Comparison of ENCODE assay signal across 8 cellular contexts in the genomic region with DNA sequence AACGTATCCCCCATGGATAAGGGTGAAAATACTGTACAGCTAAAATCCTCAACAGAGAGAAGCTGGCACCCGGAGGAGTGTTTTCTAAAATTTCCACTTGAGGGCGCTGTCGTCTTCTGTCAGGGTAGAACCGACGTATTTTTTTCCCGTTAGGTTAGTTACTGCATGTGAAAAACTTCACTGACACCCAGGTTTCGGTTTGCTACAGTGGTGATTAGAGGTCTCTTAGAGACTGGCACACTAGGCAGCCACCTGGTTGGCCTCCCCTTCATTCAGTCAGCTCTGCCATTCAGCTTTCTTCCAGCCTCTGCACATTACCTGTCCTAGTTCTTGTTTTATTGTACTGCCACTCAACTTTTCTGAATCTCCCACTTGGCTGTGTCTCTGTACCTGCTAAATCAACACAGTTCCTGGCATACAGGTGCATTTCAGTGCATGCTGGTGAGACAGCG. TPM values are rescaled to one million over a fixed set of nuclear protein-coding genes. Genes with fewer than 3 reads are reported as not detected.
DNase-seq lines count a peak whose midpoint lies in the region; ATAC-seq and TF ChIP-seq lines count a peak whose summit lies in the region.

No MANE protein-coding gene starts in this region.

- H3K27me3 ChIP-seq in effector memory CD4-positive, alpha-beta T cell (replicated peaks; ENCODE audit: control insufficient read depth, insufficient read depth, low read length, poor library complexity, severe bottlenecking) = no peaks in the 10 kb centered on the region

- peaks cover 3% of the 10 kb centered on the region for H3K4me1 Mint-ChIP-seq in activated CD8-positive, alpha-beta T cell treated with anti-CD3 and anti-CD28 coated beads for 36 hours (ENCODE audit: low read depth)

- no peaks in the 10 kb centered on the region for H3K9me3 Mint-ChIP-seq in activated CD8-positive, alpha-beta T cell treated with anti-CD3 and anti-CD28 coated beads for 36 hours

- no peaks in the 10 kb centered on the region for H3K4me1 ChIP-seq in effector memory CD4-positive, alpha-beta T cell (ENCODE audit: control insufficient read depth, insufficient read depth, low read length, poor library complexity, severe bottlenecking)
- no peaks in the 10 kb centered on the region for H3K4me1 ChIP-seq in mucosa of descending colon (ENCODE audit: low read depth)

- no peak overlapping the region for H3K27ac Mint-ChIP-seq in activated CD8-positive, alpha-beta T cell treated with anti-CD3 and anti-CD28 coated beads for 36 hours

- H3K4me3 Mint-ChIP-seq in activated CD8-positive, alpha-beta T cell treated with anti-CD3 and anti-CD28 coated beads for 36 hours = no peak overlapping the region

- TF ChIP-seq CTCF in GM12864 (IDR thresholded peaks at IDR 0.05; ENCODE audit: low read depth, low read length, missing control alignments) = peak; percentile 76
- peak; percentile 94 for TF ChIP-seq CTCF in activated CD8-positive, alpha-beta T cell treated with anti-CD3 and anti-CD28 coated beads for 36 hours (IDR thresholded peaks at IDR 0.05)
- peak; percentile 25 for TF ChIP-seq CTCF in mucosa of descending colon (IDR thresholded peaks at IDR 0.05)

- POLR2A ChIA-PET in activated CD8-positive, alpha-beta T cell treated with anti-CD3 and anti-CD28 coated beads for 36 hours (lab: Charles Lee) = no interaction called here

- H3K4me3 ChIP-seq in GM12864 (ENCODE audit: low read depth, low read length) = no peak overlapping the region
- H3K4me3 ChIP-seq in effector memory CD4-positive, alpha-beta T cell (ENCODE audit: insufficient read depth, low read depth, low read length, poor library complexity, severe bottlenecking) = no peak overlapping the region
- H3K4me3 ChIP-seq in mucosa of descending colon = no peak overlapping the region

- no peaks in the 10 kb centered on the region for H3K36me3 Mint-ChIP-seq in activated CD8-positive, alpha-beta T cell treated with anti-CD3 and anti-CD28 coated beads for 36 hours (ENCODE audit: low read depth)

- peaks cover 2% of the 10 kb centered on the region for H3K27me3 Mint-ChIP-seq in activated CD8-positive, alpha-beta T cell treated with anti-CD3 and anti-CD28 coated beads for 36 hours

- H3K36me3 ChIP-seq in effector memory CD4-positive, alpha-beta T cell (ENCODE audit: control insufficient read depth, insufficient read depth, low read length) = no peaks in the 10 kb centered on the region
- no peaks in the 10 kb centered on the region for H3K36me3 ChIP-seq in mucosa of descending colon (ENCODE audit: low read depth)

- CTCF ChIA-PET in activated CD8-positive, alpha-beta T cell treated with anti-CD3 and anti-CD28 coated beads for 36 hours (lab: Charles Lee) = interaction anchor here (0.6 to 5.5 kb wide), 68 partner anchors 10 to 527 kb away, joined by 3 to 139 read pairs (median 4); a partner anchor contains a TSS

- DNase-seq in GM12864 (ENCODE audit: low read depth) = peak; percentile 26
- DNase-seq in NCI-H69 (lab: John Stamatoyannopoulos, UW) = peak; percentile 56
- DNase-seq in activated CD8-positive, alpha-beta T cell treated with anti-CD3 and anti-CD28 coated beads for 36 hours = peak; percentile 75
- peak in 2 of 3 donors; percentile 12 to 18 for DNase-seq in effector memory CD4-positive, alpha-beta T cell
- DNase-seq in mucosa of descending colon = peak in 2 of 3 donors; percentile 54 to 74
- DNase-seq in stimulated activated CD8-positive, alpha-beta memory T cell treated with anti-CD3 and anti-CD28 coated beads, Interleukin-7, amount 100 ng/mL, for 48 hours (ENCODE audit: extremely low read depth in 1 of 2, low read depth in 1 of 2) = peak; percentile 21 to 26

- intact Hi-C loops in activated CD8-positive, alpha-beta T cell treated with anti-CD3 and anti-CD28 coated beads for 36 hours (cut with micrococcal nuclease) = loop anchor here (1.0 to 10.0 kb wide), 2 partner anchors 196 to 287 kb away; no protein-coding TSS in a partner anchor
- intact Hi-C loops in mucosa of descending colon (cut with DNase I, micrococcal nuclease) = loop anchor here (5.0 kb wide), 2 partner anchors 195 to 200 kb away; no protein-coding TSS in a partner anchor

- ATAC-seq in HG02852 (IDR thresholded peaks at IDR 0.05; ENCODE audit: unreplicated experiment) = peak; percentile 54
- ATAC-seq in activated CD8-positive, alpha-beta T cell treated with anti-CD3 and anti-CD28 coated beads for 36 hours = peak; percentile 70
- ATAC-seq in mucosa of descending colon = peak; percentile 65
- no peak for ATAC-seq in HG03025 (IDR thresholded peaks at IDR 0.05; ENCODE audit: low FRiP score, unreplicated experiment)

- H3K9me3 ChIP-seq in effector memory CD4-positive, alpha-beta T cell (ENCODE audit: control insufficient read depth, low read length) = no peaks in the 10 kb centered on the region
- H3K9me3 ChIP-seq in mucosa of descending colon = no peaks in the 10 kb centered on the region

- no peak overlapping the region for H3K27ac ChIP-seq in effector memory CD4-positive, alpha-beta T cell (ENCODE audit: insufficient read depth, low read length, poor library complexity, severe bottlenecking)

RNA-seq across cellular contexts. Expression of a gene that starts 18.4 kb away (rescaled TPM):
- total RNA-seq in activated CD8-positive, alpha-beta T cell treated with anti-CD3 and anti-CD28 coated beads for 36 hours = not detected
- total RNA-seq in mucosa of descending colon = 10 to 100 TPM in 1 of 3 donors, under 1 TPM in 1, not detected in 1; 0.98 to 11.1 TPM

Comparison
In these comparisons a context has a peak if more than half of its experiments do, and no peak if none do; other contexts are left out.
1. DNase-seq: peak in every context shown above with its lines; median percentile 75 in activated CD8-positive, alpha-beta T cell treated with anti-CD3 and anti-CD28 coated beads for 36 hours; 64 in mucosa of descending colon; 56 in NCI-H69; 26 in GM12864; 24 in stimulated activated CD8-positive, alpha-beta memory T cell treated with anti-CD3 and anti-CD28 coated beads, Interleukin-7, amount 100 ng/mL, for 48 hours; 15 in effector memory CD4-positive, alpha-beta T cell.
2. CTCF ChIP-seq: peak in every context shown above with its lines; median percentile 94 in activated CD8-positive, alpha-beta T cell treated with anti-CD3 and anti-CD28 coated beads for 36 hours; 76 in GM12864; 25 in mucosa of descending colon.